9 cellular contexts compared by ENCODE assay signal in genomic region chrY:12661974-12662670, GRCh38. TPM values are rescaled to one million over a fixed set of nuclear protein-coding genes. Genes with fewer than 3 reads are reported as not detected.
DNase-seq lines count a peak whose midpoint lies in the region; ATAC-seq, FAIRE-seq and TF ChIP-seq lines count a peak whose summit lies in the region.
"Had no signal": no experiment of that assay in that cellular context is flagged by ENCODE, and none has a peak within 500 bp of the region (broad histone marks: within the 10 kb centered on the region; RNA-seq: fewer than 3 reads in every experiment).

No MANE protein-coding gene starts in this region.

- no peak for FAIRE-seq in bronchial epithelial cell (lab: Jason Lieb, UNC)

- H3K36me3 ChIP-seq in bronchial epithelial cell (ENCODE audit: control insufficient read depth, insufficient read depth, low read length): no peaks in the 10 kb centered on the region

- no peaks in the 10 kb centered on the region for H3K27me3 ChIP-seq in bronchial epithelial cell (ENCODE audit: control insufficient read depth, insufficient read depth, low read length)

- H3K27me3 Mint-ChIP-seq in osteocyte (ENCODE audit: unreplicated experiment): no peaks in the 10 kb centered on the region

- peak overlapping the region; percentile 60 for H3K4me3 ChIP-seq in bronchial epithelial cell (ENCODE audit: low read depth, low read length)

- DNase-seq in NCI-H226: peak; percentile 22
- peak; percentile 59 for DNase-seq in bronchial epithelial cell (ENCODE audit: low read depth)
- DNase-seq in myocyte (ENCODE audit: low read depth): peak; percentile 70
- no peak for DNase-seq in NCI-H82 treated with DMSO at 0.1 percent for 48 hours (lab: John Stamatoyannopoulos, UW; ENCODE audit: unreplicated experiment)
- DNase-seq in osteocyte (ENCODE audit: extremely low spot score, unreplicated experiment): no peak
- no peak for DNase-seq in DMS153 treated with DMSO at 0.1 percent for 48 hours (lab: John Stamatoyannopoulos, UW; ENCODE audit: unreplicated experiment)

- H3K36me3 Mint-ChIP-seq in osteocyte (ENCODE audit: unreplicated experiment): no peaks in the 10 kb centered on the region

- H3K27ac Mint-ChIP-seq in osteocyte (ENCODE audit: unreplicated experiment): no peak overlapping the region
- H3K27ac Mint-ChIP-seq: nephron had no signal

- ATAC-seq in GM21515 (IDR thresholded peaks at IDR 0.05; ENCODE audit: unreplicated experiment): peak; percentile 67
- ATAC-seq in GM18870 (IDR thresholded peaks at IDR 0.05; ENCODE audit: unreplicated experiment): no peak

- H3K4me3 Mint-ChIP-seq in osteocyte (ENCODE audit: unreplicated experiment): no peak overlapping the region
- H3K4me3 Mint-ChIP-seq: nephron had no signal

- H3K9me3 Mint-ChIP-seq in osteocyte (ENCODE audit: unreplicated experiment): no peaks in the 10 kb centered on the region
- H3K9me3 Mint-ChIP-seq: nephron had no signal

- H3K4me1 Mint-ChIP-seq in osteocyte (ENCODE audit: unreplicated experiment): no peaks in the 10 kb centered on the region
- H3K4me1 Mint-ChIP-seq: nephron had no signal

- TF ChIP-seq CTCF in bronchial epithelial cell (IDR thresholded peaks at IDR 0.05; ENCODE audit: insufficient read depth, low read length, severe bottlenecking) (no peak), osteocyte (IDR thresholded peaks at IDR 0.05) (no peak)

RNA-seq across cellular contexts. Expression of gene USP9Y, which starts 38.9 kb away (rescaled TPM):
- total RNA-seq in bronchial epithelial cell (15.0 TPM in 1 of 2 replicates, not detected in the other), myocyte (26.9 and 30.1 TPM in 2 replicates), osteocyte (not detected in 2 replicates)
- 11.2 TPM for polyA plus RNA-seq in myocyte (2012)

Comparison
In these comparisons a context has a peak if more than half of its experiments do, and no peak if none do; other contexts are left out.
1. DNase-seq: peak in NCI-H226 (single experiment), bronchial epithelial cell (single experiment) and myocyte (single experiment); none in NCI-H82 treated with DMSO at 0.1 percent for 48 hours (single experiment), osteocyte (single experiment) and DMS153 treated with DMSO at 0.1 percent for 48 hours (single experiment).